2 cellular contexts compared by ENCODE assay signal in genomic region chr20:45036044-45036755, GRCh38.
TF ChIP-seq lines count a peak whose summit lies in the region.

No MANE protein-coding gene starts in this region.

TF ChIP-seq in GM23338, 12 proteins besides CTCF, POLR2A, EP300 and RAD21 (continued from another document):
- TF ChIP-seq, protein P1, sequence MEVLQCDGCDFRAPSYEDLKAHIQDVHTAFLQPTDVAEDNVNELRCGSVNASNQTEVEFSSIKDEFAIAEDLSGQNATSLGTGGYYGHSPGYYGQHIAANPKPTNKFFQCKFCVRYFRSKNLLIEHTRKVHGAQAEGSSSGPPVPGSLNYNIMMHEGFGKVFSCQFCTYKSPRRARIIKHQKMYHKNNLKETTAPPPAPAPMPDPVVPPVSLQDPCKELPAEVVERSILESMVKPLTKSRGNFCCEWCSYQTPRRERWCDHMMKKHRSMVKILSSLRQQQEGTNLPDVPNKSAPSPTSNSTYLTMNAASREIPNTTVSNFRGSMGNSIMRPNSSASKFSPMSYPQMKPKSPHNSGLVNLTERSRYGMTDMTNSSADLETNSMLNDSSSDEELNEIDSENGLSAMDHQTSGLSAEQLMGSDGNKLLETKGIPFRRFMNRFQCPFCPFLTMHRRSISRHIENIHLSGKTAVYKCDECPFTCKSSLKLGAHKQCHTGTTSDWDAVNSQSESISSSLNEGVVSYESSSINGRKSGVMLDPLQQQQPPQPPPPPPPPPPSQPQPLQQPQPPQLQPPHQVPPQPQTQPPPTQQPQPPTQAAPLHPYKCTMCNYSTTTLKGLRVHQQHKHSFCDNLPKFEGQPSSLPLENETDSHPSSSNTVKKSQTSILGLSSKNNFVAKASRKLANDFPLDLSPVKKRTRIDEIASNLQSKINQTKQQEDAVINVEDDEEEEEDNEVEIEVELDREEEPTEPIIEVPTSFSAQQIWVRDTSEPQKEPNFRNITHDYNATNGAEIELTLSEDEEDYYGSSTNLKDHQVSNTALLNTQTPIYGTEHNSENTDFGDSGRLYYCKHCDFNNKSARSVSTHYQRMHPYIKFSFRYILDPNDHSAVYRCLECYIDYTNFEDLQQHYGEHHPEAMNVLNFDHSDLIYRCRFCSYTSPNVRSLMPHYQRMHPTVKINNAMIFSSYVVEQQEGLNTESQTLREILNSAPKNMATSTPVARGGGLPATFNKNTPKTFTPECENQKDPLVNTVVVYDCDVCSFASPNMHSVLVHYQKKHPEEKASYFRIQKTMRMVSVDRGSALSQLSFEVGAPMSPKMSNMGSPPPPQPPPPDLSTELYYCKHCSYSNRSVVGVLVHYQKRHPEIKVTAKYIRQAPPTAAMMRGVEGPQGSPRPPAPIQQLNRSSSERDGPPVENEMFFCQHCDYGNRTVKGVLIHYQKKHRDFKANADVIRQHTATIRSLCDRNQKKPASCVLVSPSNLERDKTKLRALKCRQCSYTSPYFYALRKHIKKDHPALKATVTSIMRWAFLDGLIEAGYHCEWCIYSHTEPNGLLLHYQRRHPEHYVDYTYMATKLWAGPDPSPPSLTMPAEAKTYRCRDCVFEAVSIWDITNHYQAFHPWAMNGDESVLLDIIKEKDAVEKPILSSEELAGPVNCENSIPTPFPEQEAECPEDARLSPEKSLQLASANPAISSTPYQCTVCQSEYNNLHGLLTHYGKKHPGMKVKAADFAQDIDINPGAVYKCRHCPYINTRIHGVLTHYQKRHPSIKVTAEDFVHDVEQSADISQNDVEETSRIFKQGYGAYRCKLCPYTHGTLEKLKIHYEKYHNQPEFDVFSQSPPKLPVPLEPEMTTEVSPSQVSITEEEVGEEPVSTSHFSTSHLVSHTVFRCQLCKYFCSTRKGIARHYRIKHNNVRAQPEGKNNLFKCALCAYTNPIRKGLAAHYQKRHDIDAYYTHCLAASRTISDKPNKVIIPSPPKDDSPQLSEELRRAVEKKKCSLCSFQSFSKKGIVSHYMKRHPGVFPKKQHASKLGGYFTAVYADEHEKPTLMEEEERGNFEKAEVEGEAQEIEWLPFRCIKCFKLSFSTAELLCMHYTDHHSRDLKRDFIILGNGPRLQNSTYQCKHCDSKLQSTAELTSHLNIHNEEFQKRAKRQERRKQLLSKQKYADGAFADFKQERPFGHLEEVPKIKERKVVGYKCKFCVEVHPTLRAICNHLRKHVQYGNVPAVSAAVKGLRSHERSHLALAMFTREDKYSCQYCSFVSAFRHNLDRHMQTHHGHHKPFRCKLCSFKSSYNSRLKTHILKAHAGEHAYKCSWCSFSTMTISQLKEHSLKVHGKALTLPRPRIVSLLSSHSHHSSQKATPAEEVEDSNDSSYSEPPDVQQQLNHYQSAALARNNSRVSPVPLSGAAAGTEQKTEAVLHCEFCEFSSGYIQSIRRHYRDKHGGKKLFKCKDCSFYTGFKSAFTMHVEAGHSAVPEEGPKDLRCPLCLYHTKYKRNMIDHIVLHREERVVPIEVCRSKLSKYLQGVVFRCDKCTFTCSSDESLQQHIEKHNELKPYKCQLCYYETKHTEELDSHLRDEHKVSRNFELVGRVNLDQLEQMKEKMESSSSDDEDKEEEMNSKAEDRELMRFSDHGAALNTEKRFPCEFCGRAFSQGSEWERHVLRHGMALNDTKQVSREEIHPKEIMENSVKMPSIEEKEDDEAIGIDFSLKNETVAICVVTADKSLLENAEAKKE (CRISPR knock-in tag; IDR thresholded peaks at IDR 0.05) = no peak
- TF ChIP-seq REST (IDR thresholded peaks at IDR 0.05; ENCODE audit: unreplicated experiment) (no peak), EZH2phosphoT487 (IDR thresholded peaks at IDR 0.05; ENCODE audit: unreplicated experiment) (no peak), CREB1 (CRISPR knock-in tag; IDR thresholded peaks at IDR 0.05; ENCODE audit: low read depth) (no peak)

TF ChIP-seq in SK-N-SH, 30 proteins besides CTCF, POLR2A, EP300 and RAD21 (continued from another document):
- TF ChIP-seq, protein P2, sequence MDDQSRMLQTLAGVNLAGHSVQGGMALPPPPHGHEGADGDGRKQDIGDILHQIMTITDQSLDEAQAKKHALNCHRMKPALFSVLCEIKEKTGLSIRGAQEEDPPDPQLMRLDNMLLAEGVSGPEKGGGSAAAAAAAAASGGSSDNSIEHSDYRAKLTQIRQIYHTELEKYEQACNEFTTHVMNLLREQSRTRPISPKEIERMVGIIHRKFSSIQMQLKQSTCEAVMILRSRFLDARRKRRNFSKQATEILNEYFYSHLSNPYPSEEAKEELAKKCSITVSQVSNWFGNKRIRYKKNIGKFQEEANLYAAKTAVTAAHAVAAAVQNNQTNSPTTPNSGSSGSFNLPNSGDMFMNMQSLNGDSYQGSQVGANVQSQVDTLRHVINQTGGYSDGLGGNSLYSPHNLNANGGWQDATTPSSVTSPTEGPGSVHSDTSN (IDR thresholded peaks at IDR 0.05) = peak; percentile 67
TF ChIP-seq in SK-N-SH: peak in this region for 7.
